Comparison of ENCODE assay signal across 24 cellular contexts in genomic region chr6:161057103-161058091, GRCh38.
DNase-seq lines count a peak whose midpoint lies in the region; ATAC-seq, FAIRE-seq and TF ChIP-seq lines count a peak whose summit lies in the region.
"Had no signal": no experiment of that assay in that cellular context is flagged by ENCODE, and none has a peak within 500 bp of the region (broad histone marks: within the 10 kb centered on the region; RNA-seq: fewer than 3 reads in every experiment).

No MANE protein-coding gene starts in this region.

- H3K27ac Mint-ChIP-seq in MCF 10A (ENCODE audit: low read depth, unreplicated experiment) (peak overlapping the region; percentile 57), endodermal cell (no peak overlapping the region)
- H3K27ac Mint-ChIP-seq: activated naive CD4-positive, alpha-beta T cell treated with anti-CD3 and anti-CD28 coated beads, Interleukin-2, amount 10 ng/mL, durations not matched to agents 7 days and 5 days; T-helper 2 cell treated with Interferon-gamma antibody and Interleukin-4, amounts not matched to agents 5 μg/mL and 100 μg/mL, for 36 hours had no signal

- H3K4me2 ChIP-seq in GM12878 (ENCODE audit: control insufficient read depth, insufficient read depth) = peak overlapping the region; percentile 47

- H4K20me1 ChIP-seq in GM12878 (ENCODE audit: control insufficient read depth, insufficient read depth) = no peaks in the 10 kb centered on the region

- POLR2A ChIA-PET in MCF 10A (lab: Yijun Ruan, JAX) (interaction anchor here (0.6 to 1.7 kb wide), 3 partner anchors 11 to 105 kb away, joined by 3 to 6 read pairs (median 4); no protein-coding TSS in a partner anchor), GM12878 (lab: Charles Lee) (interaction anchor here (1.1 kb wide), 1 partner anchor 28 kb away, joined by 4 read pairs; no protein-coding TSS in a partner anchor)

- peak; percentile 56 for ATAC-seq in GM12878
- peak in 3 of 4 donors; percentile 34 to 62 (median 45) for ATAC-seq in pancreas
- ATAC-seq in GM21717 (IDR thresholded peaks at IDR 0.05; ENCODE audit: unreplicated experiment) = no peak
- ATAC-seq: heart right ventricle, mucosa of descending colon, sciatic nerve had no signal

- in situ Hi-C loops in GM12878 (cut with MboI) = no loop called here

- no peaks in the 10 kb centered on the region for H3K9me3 ChIP-seq in breast epithelium
- H3K9me3 ChIP-seq in GM12878 (replicated peaks; ENCODE audit: control insufficient read depth, insufficient read depth, low read length) = peaks cover 6% of the 10 kb centered on the region; the same call in 2 of the 3 replicates
- H3K9me3 ChIP-seq in pancreas = no peaks in the 10 kb centered on the region
- peaks cover 9% of the 10 kb centered on the region for H3K9me3 ChIP-seq in endodermal cell (ENCODE audit: control insufficient read depth, low read length)
- H3K9me3 ChIP-seq: Caco-2, esophagus muscularis mucosa, mucosa of descending colon, neutrophil had no signal

- WGBS in GM12878 (ENCODE audit: insufficient coverage, insufficient replicate concordance, low lambda C conversion rate, missing lambda C conversion rate) = 62% methylated on average over 11 of the region's 11 CpGs
- WGBS in pancreas, 2 donors = 59 to 70% methylated on average over 11 of the region's 11 CpGs
- WGBS in endodermal cell (ENCODE audit: insufficient coverage in 1 of 2, insufficient read length in 1 of 2), 2 experiments = 79 to 83% methylated on average over 9 to 11 of the region's 11 CpGs

- BruUV-seq in MCF 10A (replicated peaks; lab: Mats Ljungman, UMichigan) (no TSS peak), GM12878 (replicated peaks; lab: Mats Ljungman, UMichigan) (no TSS peak)

- TF ChIP-seq CTCF in MCF 10A (IDR thresholded peaks at IDR 0.05; ENCODE audit: unreplicated experiment) (no peak), breast epithelium (IDR thresholded peaks at IDR 0.05) (no peak), GM12878 (IDR thresholded peaks at IDR 0.05 in 2 of 3, conservative IDR thresholded peaks at IDR 0.05 in 1 of 3; ENCODE audit: control insufficient read depth in 2 of 3, extremely low read depth in 1 of 3, insufficient read depth in 1 of 3, low read depth in 3 of 3, low read length in 3 of 3) (no peak), pancreas (IDR thresholded peaks at IDR 0.05) (no peak), endodermal cell (conservative IDR thresholded peaks at IDR 0.05) (no peak)

- RAD21 ChIA-PET in GM12878 (lab: Charles Lee; ENCODE audit: unreplicated experiment) = interaction anchor here (1.2 kb wide), 1 partner anchor 28 kb away, joined by 6 read pairs; no protein-coding TSS in a partner anchor

- CTCF ChIA-PET in MCF 10A (lab: Yijun Ruan, JAX) (interaction anchor here (1.3 kb wide), 1 partner anchor 65 kb away, joined by 3 read pairs; no protein-coding TSS in a partner anchor), GM12878 (lab: Yijun Ruan, JAX) (interaction anchor here (1.2 to 1.3 kb wide), 2 partner anchors 19 to 28 kb away, joined by 4 read pairs; no protein-coding TSS in a partner anchor)

- H3K27me3 ChIP-seq in breast epithelium (no peaks in the 10 kb centered on the region), GM12878 (replicated peaks in 1 of 2; ENCODE audit: control insufficient read depth in 2 of 2, insufficient read depth in 2 of 2, low read length in 1 of 2) (no peaks in the 10 kb centered on the region), pancreas (no peaks in the 10 kb centered on the region), endodermal cell (ENCODE audit: control insufficient read depth, insufficient read depth, low read length, poor library complexity, severe bottlenecking) (no peaks in the 10 kb centered on the region)
- H3K27me3 ChIP-seq: esophagus muscularis mucosa, heart right ventricle, neutrophil, SJCRH30 had no signal

- intact Hi-C loops in MCF 10A (cut with micrococcal nuclease) (no loop called here), breast epithelium (cut with DNase I; ENCODE audit: low total_unique reads) (no loop called here), GM12878 (cut with micrococcal nuclease; ENCODE audit: unreplicated experiment) (no loop called here), pancreas (cut with DNase I) (no loop called here)

- H3K9me3 Mint-ChIP-seq in MCF 10A (ENCODE audit: unreplicated experiment) (no peaks in the 10 kb centered on the region), endodermal cell (peaks cover 3% of the 10 kb centered on the region)
- H3K9me3 Mint-ChIP-seq: activated naive CD4-positive, alpha-beta T cell treated with anti-CD3 and anti-CD28 coated beads, Interleukin-2, amount 10 ng/mL, durations not matched to agents 7 days and 5 days; T-helper 2 cell treated with Interferon-gamma antibody and Interleukin-4, amounts not matched to agents 5 μg/mL and 100 μg/mL, for 36 hours had no signal

- H3K36me3 Mint-ChIP-seq in MCF 10A (ENCODE audit: insufficient read depth, unreplicated experiment) (no peaks in the 10 kb centered on the region), endodermal cell (ENCODE audit: low read depth) (peaks cover 29% of the 10 kb centered on the region)

- H3K4me1 Mint-ChIP-seq in MCF 10A (ENCODE audit: insufficient read depth, unreplicated experiment) = peaks cover 9% of the 10 kb centered on the region
- H3K4me1 Mint-ChIP-seq in endodermal cell = peaks cover 2% of the 10 kb centered on the region
- H3K4me1 Mint-ChIP-seq: activated naive CD4-positive, alpha-beta T cell treated with anti-CD3 and anti-CD28 coated beads, Interleukin-2, amount 10 ng/mL, durations not matched to agents 7 days and 5 days had no signal

- H3K27me3 Mint-ChIP-seq in MCF 10A (ENCODE audit: insufficient read depth, unreplicated experiment) (no peaks in the 10 kb centered on the region), endodermal cell (ENCODE audit: insufficient read depth) (no peaks in the 10 kb centered on the region)
- H3K27me3 Mint-ChIP-seq: activated naive CD4-positive, alpha-beta T cell treated with anti-CD3 and anti-CD28 coated beads, Interleukin-2, amount 10 ng/mL, durations not matched to agents 7 days and 5 days had no signal

- TF ChIP-seq POLR2A in breast epithelium (IDR thresholded peaks at IDR 0.05) (no peak), GM12878 (IDR thresholded peaks at IDR 0.05; ENCODE audit: low read depth, low read length) (no peak)

- H3K9ac ChIP-seq in GM12878 (ENCODE audit: control insufficient read depth, insufficient read depth, low read length) (no peak overlapping the region), endodermal cell (ENCODE audit: extremely low read depth, low read length, poor library complexity, severe bottlenecking) (no peak overlapping the region)

- no peak for TF ChIP-seq EP300 in GM12878 (IDR thresholded peaks at IDR 0.05; ENCODE audit: borderline replicate concordance in 1 of 2, control insufficient read depth in 1 of 2, low read depth in 2 of 2, low read length in 2 of 2)

- no peak overlapping the region for H3K27ac ChIP-seq in breast epithelium
- peak overlapping the region; percentile 66 for H3K27ac ChIP-seq in GM12878 (ENCODE audit: control insufficient read depth, insufficient read depth)
- no peak overlapping the region for H3K27ac ChIP-seq in pancreas
- no peak overlapping the region for H3K27ac ChIP-seq in endodermal cell (ENCODE audit: low read depth, low read length)
- H3K27ac ChIP-seq: esophagus muscularis mucosa, heart right ventricle, neutrophil, SJCRH30 had no signal

- no peak overlapping the region for H3K4me3 Mint-ChIP-seq in MCF 10A (ENCODE audit: unreplicated experiment)
- H3K4me3 Mint-ChIP-seq in endodermal cell = no peak overlapping the region
- H3K4me3 Mint-ChIP-seq: activated naive CD4-positive, alpha-beta T cell treated with anti-CD3 and anti-CD28 coated beads, Interleukin-2, amount 10 ng/mL, durations not matched to agents 7 days and 5 days; T-helper 2 cell treated with Interferon-gamma antibody and Interleukin-4, amounts not matched to agents 5 μg/mL and 100 μg/mL, for 36 hours had no signal

- DNase-seq in MCF 10A (ENCODE audit: unreplicated experiment) = peak; percentile 28
- DNase-seq in breast epithelium (ENCODE audit: low spot score in 2 of 2) = no peak
- peak in 2 of 3 experiments; percentile 70 to 86 for DNase-seq in NCI-H1417 (lab: John Stamatoyannopoulos, UW)
- DNase-seq in GM12878 (ENCODE audit: low read depth, low spot score) = no peak
- no peak for DNase-seq in pancreas
- DNase-seq in endodermal cell = no peak
- no peak for DNase-seq in hepatic stellate cell (ENCODE audit: low spot score)
- DNase-seq: ACHN; activated naive CD4-positive, alpha-beta T cell treated with anti-CD3 and anti-CD28 coated beads, Interleukin-2, amount 10 ng/mL, durations not matched to agents 7 days and 5 days; Caco-2; cortex of kidney; GF-D8; heart right ventricle; IMR-90; kidney; mucosa of descending colon; NCI-H226; OCI-M1; SJCRH30 had no signal

- TF ChIP-seq RAD21 in GM12878 (IDR thresholded peaks at IDR 0.05; ENCODE audit: insufficient read depth, low read depth, low read length) = no peak

- no peaks in the 10 kb centered on the region for H3K36me3 ChIP-seq in breast epithelium
- H3K36me3 ChIP-seq in GM12878 (ENCODE audit: control insufficient read depth in 2 of 2, insufficient read depth in 2 of 2, low read length in 1 of 2) = peaks cover 0 to 6% of the 10 kb centered on the region in 2 experiments; a peak in 1 of 4 replicates
- no peaks in the 10 kb centered on the region for H3K36me3 ChIP-seq in pancreas
- peaks cover 21% of the 10 kb centered on the region for H3K36me3 ChIP-seq in endodermal cell (ENCODE audit: control insufficient read depth, insufficient read depth, low read length)
- H3K36me3 ChIP-seq: neutrophil had no signal

- H3K4me3 ChIP-seq in breast epithelium = no peak overlapping the region
- no peak overlapping the region for H3K4me3 ChIP-seq in GM12878
- no peak overlapping the region for H3K4me3 ChIP-seq in pancreas
- no peak overlapping the region for H3K4me3 ChIP-seq in endodermal cell (ENCODE audit: low read length)
- H3K4me3 ChIP-seq: esophagus muscularis mucosa, heart right ventricle, mucosa of descending colon, SJCRH30 had no signal

- SMC1A ChIA-PET in GM12878 (lab: Charles Lee; ENCODE audit: uncharacterized antibody, unreplicated experiment) = interaction anchor here (1.0 to 1.7 kb wide), 4 partner anchors 9 to 100 kb away, joined by 3 to 7 read pairs (median 3); no protein-coding TSS in a partner anchor

- H3K4me1 ChIP-seq in breast epithelium (no peaks in the 10 kb centered on the region), GM12878 (ENCODE audit: control insufficient read depth, insufficient read depth, low read length) (peaks cover 13% of the 10 kb centered on the region), pancreas (peaks cover 0 to 4% (median 0%) of the 10 kb centered on the region in 3 donors), endodermal cell (ENCODE audit: control insufficient read depth, insufficient read depth, low read length) (no peaks in the 10 kb centered on the region)
- H3K4me1 ChIP-seq: Caco-2, SJCRH30 had no signal

- H3K79me2 ChIP-seq in GM12878 (ENCODE audit: control insufficient read depth, insufficient read depth, low read length) = peaks cover 4% of the 10 kb centered on the region

- FAIRE-seq in GM12878 (lab: Jason Lieb, UNC) (peak; percentile 64), pancreas (lab: Jason Lieb, UNC) (no peak)
- FAIRE-seq: kidney had no signal

- no peak overlapping the region for H2AFZ ChIP-seq in GM12878 (ENCODE audit: control insufficient read depth, low read depth, low read length)

TF ChIP-seq in GM12878, 131 proteins besides CTCF, POLR2A, EP300 and RAD21 (continues in another document):
- no peak for TF ChIP-seq CREB1 (IDR thresholded peaks at IDR 0.05; ENCODE audit: low read depth)
- no peak for TF ChIP-seq NR2F1 (conservative IDR thresholded peaks at IDR 0.05)

Comparison
In these comparisons a context has a peak if more than half of its experiments do, and no peak if none do; other contexts are left out.
1. DNase-seq: peak in MCF 10A (single experiment) and NCI-H1417 (2 of 3); none in breast epithelium (0 of 2), GM12878 (single experiment), pancreas (0 of 6), endodermal cell (single experiment) and hepatic stellate cell (single experiment).